8 cellular contexts compared by ENCODE assay signal in the genomic region with DNA sequence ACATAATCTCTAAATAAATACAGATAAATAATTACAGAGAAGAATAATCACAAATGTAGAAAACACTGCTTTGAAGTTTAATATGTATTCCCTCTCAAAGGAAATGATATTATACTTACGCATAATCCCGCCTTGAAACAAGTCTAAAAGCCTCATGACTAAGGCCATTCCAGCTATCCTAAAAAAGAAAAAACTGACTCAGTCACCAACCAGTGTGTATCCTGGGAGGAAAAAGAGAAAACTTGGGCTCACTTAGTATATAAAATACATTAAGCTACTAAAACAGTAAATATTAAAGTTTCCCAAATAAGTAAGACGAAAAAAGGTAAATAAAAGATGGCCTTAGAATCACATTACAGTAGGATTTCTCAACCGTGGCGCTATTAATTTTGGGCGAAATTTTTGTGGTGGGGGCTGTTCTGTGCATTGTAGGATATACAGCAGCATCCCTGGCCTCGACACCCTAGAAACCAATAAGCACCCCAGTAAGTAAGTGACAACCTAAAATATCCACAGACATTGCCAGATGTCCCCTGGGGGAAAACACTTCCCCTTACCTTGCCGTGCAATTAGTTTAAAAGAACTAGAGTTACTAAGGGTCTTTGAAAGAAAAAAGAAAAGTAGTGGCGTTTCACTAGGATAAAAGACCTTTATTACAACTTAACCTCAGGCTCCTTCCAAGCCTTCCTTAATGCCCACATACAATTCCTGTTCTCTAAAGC. TPM values are rescaled to one million over a fixed set of nuclear protein-coding genes. Genes with fewer than 3 reads are reported as not detected.
A peak's percentile ranks its signal among the peaks of the same experiment; 100 is the strongest.
DNase-seq lines count a peak whose midpoint lies in the region; ATAC-seq and TF ChIP-seq lines count a peak whose summit lies in the region.

No MANE protein-coding gene starts in this region.

- peak overlapping the region; percentile 98 to 99 for H3K27ac ChIP-seq in right atrium auricular region

- no peaks in the 10 kb centered on the region for H3K9me3 ChIP-seq in right atrium auricular region

- H3K36me3 Mint-ChIP-seq in brain = peaks cover 62% of the 10 kb centered on the region
- peaks cover 9% of the 10 kb centered on the region for H3K36me3 Mint-ChIP-seq in memory B cell

- H3K4me3 ChIP-seq in right atrium auricular region = peak overlapping the region; percentile 90 to 94

- H3K36me3 ChIP-seq in right atrium auricular region = peaks cover 46% of the 10 kb centered on the region

- H3K4me1 ChIP-seq in right atrium auricular region = peaks cover 0 to 18% of the 10 kb centered on the region in 2 donors

- ATAC-seq in memory B cell (ENCODE audit: low read depth) (no peak), HG03457 (IDR thresholded peaks at IDR 0.05; ENCODE audit: unreplicated experiment) (no peak)

- DNase-seq in right atrium auricular region (ENCODE audit: low spot score) (no peak), cardiac septum (ENCODE audit: low spot score) (no peak), memory B cell (ENCODE audit: low spot score in 2 of 2) (no peak), NCI-H82 (lab: John Stamatoyannopoulos, UW) (no peak), cortex of kidney (lab: John Stamatoyannopoulos, UW) (no peak)
- no peak for DNase-seq in activated effector memory CD4-positive, alpha-beta T cell treated with anti-CD3 and anti-CD28 coated beads, Interleukin-2, amount 50 U/mL, for 16 hours

- H3K9me3 Mint-ChIP-seq in brain (peaks cover 0 to 8% (median 4%) of the 10 kb centered on the region in 5 experiments), memory B cell (peaks cover 1% of the 10 kb centered on the region)

- peak overlapping the region; percentile 93 to 99 (median 96) for H3K4me3 Mint-ChIP-seq in brain
- H3K4me3 Mint-ChIP-seq in memory B cell = peak overlapping the region; percentile 98

- peaks cover 8% of the 10 kb centered on the region for H3K27me3 Mint-ChIP-seq in brain
- no peaks in the 10 kb centered on the region for H3K27me3 Mint-ChIP-seq in memory B cell

- peaks cover 68% of the 10 kb centered on the region for H3K4me1 Mint-ChIP-seq in brain
- H3K4me1 Mint-ChIP-seq in memory B cell = peaks cover 11% of the 10 kb centered on the region

- H3K27ac Mint-ChIP-seq in brain = peak overlapping the region; percentile 99 to 100 (median 100)
- peak overlapping the region; percentile 100 for H3K27ac Mint-ChIP-seq in memory B cell

- H3K27me3 ChIP-seq in right atrium auricular region = no peaks in the 10 kb centered on the region

- intact Hi-C loops in cardiac septum (cut with DNase I) = no loop called here

- TF ChIP-seq CTCF in right atrium auricular region (IDR thresholded peaks at IDR 0.05) = no peak
- TF ChIP-seq CTCF in brain (conservative IDR thresholded peaks at IDR 0.05) = no peak

RNA-seq across cellular contexts. Expression of gene HSPA9, which starts 1.1 kb away (rescaled TPM):
- total RNA-seq in right atrium auricular region = 100 to 1,000 TPM; 258 to 417 TPM
- 274 TPM for total RNA-seq in cardiac septum
- polyA plus RNA-seq in brain (ENCODE audit: insufficient read depth, low read depth, low replicate concordance) = 141 TPM

RNA-seq across cellular contexts. Expression of gene ETF1, which starts 31.1 kb away (rescaled TPM):
- 10 to 100 TPM; 62.0 to 64.1 TPM for total RNA-seq in right atrium auricular region
- total RNA-seq in cardiac septum = 86.8 TPM
- 27.4 TPM for polyA plus RNA-seq in brain (ENCODE audit: insufficient read depth, low read depth, low replicate concordance)
